ENCODE assay signal across 1 cellular context in genomic region chr4:76090241-76090691, GRCh38.
A peak's percentile ranks its signal among the peaks of the same experiment; 100 is the strongest.
TF ChIP-seq lines count a peak whose summit lies in the region.

No MANE protein-coding gene starts in this region.

TF ChIP-seq in K562, 482 proteins besides CTCF, POLR2A, EP300 and RAD21 (continued from another document and continues in another):
- TF ChIP-seq ZBTB43 (CRISPR knock-in tag; IDR thresholded peaks at IDR 0.05) (no peak), NELFE (IDR thresholded peaks at IDR 0.05; ENCODE audit: insufficient read depth, insufficient read length) (no peak), XRCC3 (IDR thresholded peaks at IDR 0.05) (no peak), SRF (CRISPR knock-in tag; IDR thresholded peaks at IDR 0.05) (no peak), MYNN (IDR thresholded peaks at IDR 0.05) (peak; percentile 95), MYNN (CRISPR knock-in tag; IDR thresholded peaks at IDR 0.05) (no peak), NCOA2 (IDR thresholded peaks at IDR 0.05; ENCODE audit: partially characterized antibody in 2 of 2) (no peak), STAT5B (CRISPR knock-in tag; IDR thresholded peaks at IDR 0.05) (no peak), KLF13 (tag; IDR thresholded peaks at IDR 0.05; ENCODE audit: borderline replicate concordance, low read depth) (no peak), HDAC2 (IDR thresholded peaks at IDR 0.05) (peak; percentile 88; the same call in 1 of the 2 replicates), ZBTB11 (CRISPR knock-in tag; IDR thresholded peaks at IDR 0.05) (0 out of 6 replicates have a peak, but pooled peaks of 1 of the 3 experiments have one; percentile 19), RNF2 (IDR thresholded peaks at IDR 0.05) (peak; percentile 43; the same call in 1 of the 2 replicates), RAD51 (IDR thresholded peaks at IDR 0.05; ENCODE audit: borderline replicate concordance, low read depth) (peak; percentile 69), TRIM24 (IDR thresholded peaks at IDR 0.05) (peak; percentile 72 to 87; a peak in 3 of 4 replicates), MITF (IDR thresholded peaks at IDR 0.05) (peak; percentile 98), IRF9 (tag; IDR thresholded peaks at IDR 0.05) (0 out of 2 replicates have a peak, but pooled peaks have one; percentile 39), TAF7 (tag; IDR thresholded peaks at IDR 0.05) (no peak), FOXJ2 (tag; IDR thresholded peaks at IDR 0.05) (peak; percentile 92), SREBF1 (IDR thresholded peaks at IDR 0.05; ENCODE audit: borderline replicate concordance, low read depth, low read length) (no peak), DACH1 (IDR thresholded peaks at IDR 0.05; ENCODE audit: partially characterized antibody) (peak; percentile 58), LCOR (CRISPR knock-in tag; IDR thresholded peaks at IDR 0.05) (peak; percentile 58; the same call in 1 of the 2 replicates), BMI1 (IDR thresholded peaks at IDR 0.05; ENCODE audit: low read length) (no peak), ZEB2 (IDR thresholded peaks at IDR 0.05) (peak; percentile 29; the same call in 1 of the 2 replicates), E4F1 (CRISPR knock-in tag; IDR thresholded peaks at IDR 0.05; ENCODE audit: borderline replicate concordance) (no peak), BHLHE40 (IDR thresholded peaks at IDR 0.05; ENCODE audit: low read length) (peak; percentile 82), MGA (IDR thresholded peaks at IDR 0.05) (peak; percentile 46; the same call in 1 of the 2 replicates), TAF9B (IDR thresholded peaks at IDR 0.05; ENCODE audit: partially characterized antibody) (peak; percentile 28), HDGF (IDR thresholded peaks at IDR 0.05) (no peak), ZBTB12 (CRISPR knock-in tag; IDR thresholded peaks at IDR 0.05) (peak; percentile 62), NR2C2 (CRISPR knock-in tag; IDR thresholded peaks at IDR 0.05) (no peak), NR2C2 (tag; IDR thresholded peaks at IDR 0.05) (peak; percentile 59; the same call in 1 of the 2 replicates), ETS1 (conservative IDR thresholded peaks at IDR 0.05; ENCODE audit: control insufficient read depth, low read depth, low read length) (no peak), CEBPG (CRISPR knock-in tag; IDR thresholded peaks at IDR 0.05) (peak; percentile 90), CEBPG (tag; conservative IDR thresholded peaks at IDR 0.05 in 1 of 2, IDR thresholded peaks at IDR 0.05 in 1 of 2) (peak; percentile 98), FOSL1 (tag; conservative IDR thresholded peaks at IDR 0.05) (peak; percentile 93)
